In genomic region chr11:64687204-64687603, GRCh38 we compare ENCODE assay signal across 18 cellular contexts. TPM values are rescaled to one million over a fixed set of nuclear protein-coding genes. Genes with fewer than 3 reads are reported as not detected.
DNase-seq lines count a peak whose midpoint lies in the region; ATAC-seq and TF ChIP-seq lines count a peak whose summit lies in the region.
"Had no signal": no experiment of that assay in that cellular context is flagged by ENCODE, and none has a peak within 500 bp of the region (broad histone marks: within the 10 kb centered on the region; RNA-seq: fewer than 3 reads in every experiment).

No MANE protein-coding gene starts in this region.

- no peak overlapping the region for H3K4me3 Mint-ChIP-seq in chondrocyte (ENCODE audit: unreplicated experiment)
- no peak overlapping the region for H3K4me3 Mint-ChIP-seq in stimulated activated effector memory CD8-positive, alpha-beta T cell treated with anti-CD3 and anti-CD28 coated beads, Interleukin-12 subunit alpha, Interleukin-12 subunit beta, amount 100 ng/mL, for 72 hours
- H3K4me3 Mint-ChIP-seq: stimulated activated naive CD8-positive, alpha-beta T cell treated with anti-CD3 and anti-CD28 coated beads, Interleukin-15, Interleukin-2, amounts not matched to agents 100 ng/mL and 50 ng/mL, for 24 hours had no signal

- intact Hi-C loops in left colon (cut with DNase I, micrococcal nuclease), result no loop called here

- H3K4me1 Mint-ChIP-seq in chondrocyte (ENCODE audit: low read depth), result peaks cover 6% of the 10 kb centered on the region
- peaks cover 24% of the 10 kb centered on the region for H3K4me1 Mint-ChIP-seq in stimulated activated effector memory CD8-positive, alpha-beta T cell treated with anti-CD3 and anti-CD28 coated beads, Interleukin-12 subunit alpha, Interleukin-12 subunit beta, amount 100 ng/mL, for 72 hours

- no peaks in the 10 kb centered on the region for H3K36me3 Mint-ChIP-seq in chondrocyte (ENCODE audit: low read depth)
- no peaks in the 10 kb centered on the region for H3K36me3 Mint-ChIP-seq in stimulated activated effector memory CD8-positive, alpha-beta T cell treated with anti-CD3 and anti-CD28 coated beads, Interleukin-12 subunit alpha, Interleukin-12 subunit beta, amount 100 ng/mL, for 72 hours
- H3K36me3 Mint-ChIP-seq: CD4-positive, CD25-positive, alpha-beta regulatory T cell had no signal

- H3K9me3 Mint-ChIP-seq in chondrocyte (ENCODE audit: low read depth), result no peaks in the 10 kb centered on the region
- H3K9me3 Mint-ChIP-seq in stimulated activated effector memory CD8-positive, alpha-beta T cell treated with anti-CD3 and anti-CD28 coated beads, Interleukin-12 subunit alpha, Interleukin-12 subunit beta, amount 100 ng/mL, for 72 hours, result no peaks in the 10 kb centered on the region
- H3K9me3 Mint-ChIP-seq: stimulated activated naive CD8-positive, alpha-beta T cell treated with anti-CD3 and anti-CD28 coated beads, Interleukin-15, Interleukin-2, amounts not matched to agents 100 ng/mL and 50 ng/mL, for 24 hours had no signal

- DNase-seq in NCI-H2196 (lab: John Stamatoyannopoulos, UW; ENCODE audit: unreplicated experiment), result peak; percentile 76
- peak; percentile 70 for DNase-seq in chondrocyte (ENCODE audit: low spot score)
- DNase-seq in left colon, result peak; percentile 11 to 39
- DNase-seq in stimulated activated effector memory CD8-positive, alpha-beta T cell treated with anti-CD3 and anti-CD28 coated beads, Interleukin-12 subunit alpha, Interleukin-12 subunit beta, amount 100 ng/mL, for 72 hours (ENCODE audit: low spot score in 2 of 2), result no peak
- DNase-seq in stimulated activated CD8-positive, alpha-beta memory T cell treated with anti-CD3 and anti-CD28 coated beads, Interleukin-4, amount 100 ng/mL, for 48 hours, result no peak
- DNase-seq in HT-29 (ENCODE audit: low spot score), result no peak
- DNase-seq in NCI-H524 (lab: John Stamatoyannopoulos, UW), result no peak
- DNase-seq: CD4-positive, CD25-positive, alpha-beta regulatory T cell; foreskin fibroblast; HCEC 1CT; MV-4-11; NCI-H526; stimulated activated CD4-positive, alpha-beta T cell treated with anti-CD3 and anti-CD28 coated beads, Interleukin-4, amount 100 ng/mL, for 1 hour; WERI-Rb-1 had no signal

- no peak overlapping the region for H3K27ac Mint-ChIP-seq in chondrocyte (ENCODE audit: unreplicated experiment)
- H3K27ac Mint-ChIP-seq in stimulated activated effector memory CD8-positive, alpha-beta T cell treated with anti-CD3 and anti-CD28 coated beads, Interleukin-12 subunit alpha, Interleukin-12 subunit beta, amount 100 ng/mL, for 72 hours, result peak overlapping the region; percentile 48
- H3K27ac Mint-ChIP-seq: CD4-positive, CD25-positive, alpha-beta regulatory T cell; progenitor cell of endocrine pancreas; stimulated activated naive CD8-positive, alpha-beta T cell treated with anti-CD3 and anti-CD28 coated beads, Interleukin-15, Interleukin-2, amounts not matched to agents 100 ng/mL and 50 ng/mL, for 24 hours had no signal

- ATAC-seq in left colon (no peak), GM21367 (IDR thresholded peaks at IDR 0.05; ENCODE audit: unreplicated experiment) (no peak)
- no peak for ATAC-seq in stimulated activated effector memory CD8-positive, alpha-beta T cell treated with anti-CD3 and anti-CD28 coated beads, Interleukin-12 subunit alpha, Interleukin-12 subunit beta, amount 100 ng/mL, for 72 hours

- no peak for TF ChIP-seq CTCF in chondrocyte (IDR thresholded peaks at IDR 0.05)

- H3K27me3 Mint-ChIP-seq in chondrocyte (ENCODE audit: low read depth), result peaks cover 21% of the 10 kb centered on the region

RNA-seq across cellular contexts. Expression of gene NRXN2, which starts 35.8 kb away (rescaled TPM):
- total RNA-seq in chondrocyte (1.1 to 3.0 TPM (median 1.8 TPM) in 3 replicates), left colon (1 to 10 TPM; 3.6 to 5.3 TPM)
- not detected in 2 replicates for total RNA-seq in HT-29 (2014; rRNA removed; shearing (Covaris generic))

RNA-seq across cellular contexts. Expression of gene RASGRP2, which starts 56.7 kb away (rescaled TPM):
- total RNA-seq in chondrocyte (4.7 to 11.4 TPM (median 10.1 TPM) in 3 replicates), left colon (1 to 10 TPM; 2.0 to 7.7 TPM)
- not detected in 2 replicates for total RNA-seq in HT-29 (2014; rRNA removed; shearing (Covaris generic))
- total RNA-seq: SK-MEL-5 had no signal

Comparison
In these comparisons a context has a peak if more than half of its experiments do, and no peak if none do; other contexts are left out.
1. DNase-seq: peak in NCI-H2196 (single experiment), chondrocyte (single experiment) and left colon (2 of 2); none in stimulated activated effector memory CD8-positive, alpha-beta T cell treated with anti-CD3 and anti-CD28 coated beads, Interleukin-12 subunit alpha, Interleukin-12 subunit beta, amount 100 ng/mL, for 72 hours (0 of 2), stimulated activated CD8-positive, alpha-beta memory T cell treated with anti-CD3 and anti-CD28 coated beads, Interleukin-4, amount 100 ng/mL, for 48 hours (single experiment), HT-29 (single experiment) and NCI-H524 (0 of 2).